In genomic region chr21:44170326-44170725, GRCh38 we compare ENCODE assay signal across 1 cellular context. TPM values are rescaled to one million over a fixed set of nuclear protein-coding genes. Genes with fewer than 3 reads are reported as not detected.
"Had no signal": no experiment of that assay in that cellular context is flagged by ENCODE, and none has a peak within 500 bp of the region (broad histone marks: within the 10 kb centered on the region; RNA-seq: fewer than 3 reads in every experiment).

No MANE protein-coding gene starts in this region.

RNA-seq across cellular contexts. Expression of gene GATD3, which starts 36.8 kb away (rescaled TPM):
- total RNA-seq: ascending aorta had no signal
